3 cellular contexts compared by ENCODE assay signal in the genomic region with DNA sequence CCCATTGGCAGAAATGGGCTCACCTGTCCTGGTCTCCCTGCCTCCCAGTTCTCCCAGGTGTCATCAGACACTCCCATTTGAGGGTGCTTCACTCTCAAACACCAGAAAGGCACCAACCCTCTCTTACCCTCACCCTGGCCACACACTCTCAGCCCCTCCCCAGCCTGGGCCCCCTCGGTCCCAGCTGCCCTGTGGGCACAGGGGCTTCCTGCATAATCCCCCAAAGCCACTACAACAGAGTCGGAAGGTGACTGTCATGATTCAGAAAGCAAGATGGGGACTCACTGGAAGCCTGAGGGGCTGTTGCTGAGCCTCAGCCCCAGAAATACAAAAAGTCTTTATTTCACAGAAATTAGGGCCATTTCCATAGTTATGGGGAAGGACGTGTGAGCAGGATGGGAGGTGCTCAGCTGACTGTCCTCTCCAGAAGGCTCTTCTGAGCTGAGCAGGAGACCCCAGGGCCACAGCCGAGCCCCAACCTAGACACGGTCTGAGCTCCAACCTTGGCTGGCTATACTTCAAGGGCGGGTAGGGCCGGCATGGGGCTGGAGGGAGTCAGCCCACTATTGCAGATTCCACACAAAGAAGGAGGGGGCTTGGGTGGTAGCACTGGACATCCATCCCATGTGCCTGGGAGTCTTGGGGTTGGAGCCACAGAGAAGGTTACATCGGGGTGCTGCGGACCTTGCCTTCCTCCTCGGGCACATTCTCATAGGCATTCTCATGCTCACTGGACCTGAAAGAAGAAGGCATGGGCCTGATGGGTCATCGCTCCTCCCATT.
TF ChIP-seq lines count a peak whose summit lies in the region.

No MANE protein-coding gene starts in this region.

TF ChIP-seq in SK-N-SH, 30 proteins besides CTCF, POLR2A, EP300 and RAD21:
- TF ChIP-seq TAF1 (IDR thresholded peaks at IDR 0.05; ENCODE audit: borderline replicate concordance, low read depth, low read length), result no peak
- no peak for TF ChIP-seq FOXM1 (IDR thresholded peaks at IDR 0.05; ENCODE audit: low read depth)
- no peak for TF ChIP-seq RCOR1 (IDR thresholded peaks at IDR 0.05; ENCODE audit: low read length)
- TF ChIP-seq FOXJ3 (CRISPR knock-in tag; IDR thresholded peaks at IDR 0.05), result no peak
- TF ChIP-seq, protein P1, sequence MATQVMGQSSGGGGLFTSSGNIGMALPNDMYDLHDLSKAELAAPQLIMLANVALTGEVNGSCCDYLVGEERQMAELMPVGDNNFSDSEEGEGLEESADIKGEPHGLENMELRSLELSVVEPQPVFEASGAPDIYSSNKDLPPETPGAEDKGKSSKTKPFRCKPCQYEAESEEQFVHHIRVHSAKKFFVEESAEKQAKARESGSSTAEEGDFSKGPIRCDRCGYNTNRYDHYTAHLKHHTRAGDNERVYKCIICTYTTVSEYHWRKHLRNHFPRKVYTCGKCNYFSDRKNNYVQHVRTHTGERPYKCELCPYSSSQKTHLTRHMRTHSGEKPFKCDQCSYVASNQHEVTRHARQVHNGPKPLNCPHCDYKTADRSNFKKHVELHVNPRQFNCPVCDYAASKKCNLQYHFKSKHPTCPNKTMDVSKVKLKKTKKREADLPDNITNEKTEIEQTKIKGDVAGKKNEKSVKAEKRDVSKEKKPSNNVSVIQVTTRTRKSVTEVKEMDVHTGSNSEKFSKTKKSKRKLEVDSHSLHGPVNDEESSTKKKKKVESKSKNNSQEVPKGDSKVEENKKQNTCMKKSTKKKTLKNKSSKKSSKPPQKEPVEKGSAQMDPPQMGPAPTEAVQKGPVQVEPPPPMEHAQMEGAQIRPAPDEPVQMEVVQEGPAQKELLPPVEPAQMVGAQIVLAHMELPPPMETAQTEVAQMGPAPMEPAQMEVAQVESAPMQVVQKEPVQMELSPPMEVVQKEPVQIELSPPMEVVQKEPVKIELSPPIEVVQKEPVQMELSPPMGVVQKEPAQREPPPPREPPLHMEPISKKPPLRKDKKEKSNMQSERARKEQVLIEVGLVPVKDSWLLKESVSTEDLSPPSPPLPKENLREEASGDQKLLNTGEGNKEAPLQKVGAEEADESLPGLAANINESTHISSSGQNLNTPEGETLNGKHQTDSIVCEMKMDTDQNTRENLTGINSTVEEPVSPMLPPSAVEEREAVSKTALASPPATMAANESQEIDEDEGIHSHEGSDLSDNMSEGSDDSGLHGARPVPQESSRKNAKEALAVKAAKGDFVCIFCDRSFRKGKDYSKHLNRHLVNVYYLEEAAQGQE (IDR thresholded peaks at IDR 0.05; ENCODE audit: low read depth, low read length), result no peak

TF ChIP-seq in SK-N-SH treated with all-trans-retinoic acid at 6 μM for 48 hours, 23 proteins besides CTCF, POLR2A, EP300 and RAD21:
- TF ChIP-seq BACH2 (CRISPR knock-in tag; IDR thresholded peaks at IDR 0.05; ENCODE audit: borderline replicate concordance), result no peak
- no peak for TF ChIP-seq CSDC2 (CRISPR knock-in tag; IDR thresholded peaks at IDR 0.05)
- TF ChIP-seq, protein P2, sequence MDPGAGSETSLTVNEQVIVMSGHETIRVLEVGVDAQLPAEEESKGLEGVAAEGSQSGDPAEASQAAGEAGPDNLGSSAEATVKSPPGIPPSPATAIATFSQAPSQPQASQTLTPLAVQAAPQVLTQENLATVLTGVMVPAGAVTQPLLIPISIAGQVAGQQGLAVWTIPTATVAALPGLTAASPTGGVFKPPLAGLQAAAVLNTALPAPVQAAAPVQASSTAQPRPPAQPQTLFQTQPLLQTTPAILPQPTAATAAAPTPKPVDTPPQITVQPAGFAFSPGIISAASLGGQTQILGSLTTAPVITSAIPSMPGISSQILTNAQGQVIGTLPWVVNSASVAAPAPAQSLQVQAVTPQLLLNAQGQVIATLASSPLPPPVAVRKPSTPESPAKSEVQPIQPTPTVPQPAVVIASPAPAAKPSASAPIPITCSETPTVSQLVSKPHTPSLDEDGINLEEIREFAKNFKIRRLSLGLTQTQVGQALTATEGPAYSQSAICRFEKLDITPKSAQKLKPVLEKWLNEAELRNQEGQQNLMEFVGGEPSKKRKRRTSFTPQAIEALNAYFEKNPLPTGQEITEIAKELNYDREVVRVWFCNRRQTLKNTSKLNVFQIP (CRISPR knock-in tag; IDR thresholded peaks at IDR 0.05; ENCODE audit: borderline replicate concordance, low read depth), result no peak
- no peak for TF ChIP-seq OSR1 (CRISPR knock-in tag; IDR thresholded peaks at IDR 0.05)
- no peak for TF ChIP-seq ISL1 (CRISPR knock-in tag; IDR thresholded peaks at IDR 0.05)
- TF ChIP-seq SNAI2 (CRISPR knock-in tag; IDR thresholded peaks at IDR 0.05), result no peak
- TF ChIP-seq ESRRG (CRISPR knock-in tag; IDR thresholded peaks at IDR 0.05), result no peak
- no peak for TF ChIP-seq ZFP3 (CRISPR knock-in tag; IDR thresholded peaks at IDR 0.05)

TF ChIP-seq in K562, 482 proteins besides CTCF, POLR2A, EP300 and RAD21:
- TF ChIP-seq RCOR1 (IDR thresholded peaks at IDR 0.05; ENCODE audit: borderline replicate concordance in 1 of 2, low read depth in 2 of 2, low read length in 2 of 2) (no peak), CXXC5 (CRISPR knock-in tag; IDR thresholded peaks at IDR 0.05) (0 out of 2 replicates have a peak, but pooled peaks have one; percentile 1), ZNF165 (CRISPR knock-in tag; IDR thresholded peaks at IDR 0.05; ENCODE audit: borderline replicate concordance) (no peak)
- TF ChIP-seq, protein P3, sequence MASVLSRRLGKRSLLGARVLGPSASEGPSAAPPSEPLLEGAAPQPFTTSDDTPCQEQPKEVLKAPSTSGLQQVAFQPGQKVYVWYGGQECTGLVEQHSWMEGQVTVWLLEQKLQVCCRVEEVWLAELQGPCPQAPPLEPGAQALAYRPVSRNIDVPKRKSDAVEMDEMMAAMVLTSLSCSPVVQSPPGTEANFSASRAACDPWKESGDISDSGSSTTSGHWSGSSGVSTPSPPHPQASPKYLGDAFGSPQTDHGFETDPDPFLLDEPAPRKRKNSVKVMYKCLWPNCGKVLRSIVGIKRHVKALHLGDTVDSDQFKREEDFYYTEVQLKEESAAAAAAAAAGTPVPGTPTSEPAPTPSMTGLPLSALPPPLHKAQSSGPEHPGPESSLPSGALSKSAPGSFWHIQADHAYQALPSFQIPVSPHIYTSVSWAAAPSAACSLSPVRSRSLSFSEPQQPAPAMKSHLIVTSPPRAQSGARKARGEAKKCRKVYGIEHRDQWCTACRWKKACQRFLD (CRISPR knock-in tag; IDR thresholded peaks at IDR 0.05), result no peak
